Comparison of ENCODE assay signal across 2 cellular contexts in the genomic region with DNA sequence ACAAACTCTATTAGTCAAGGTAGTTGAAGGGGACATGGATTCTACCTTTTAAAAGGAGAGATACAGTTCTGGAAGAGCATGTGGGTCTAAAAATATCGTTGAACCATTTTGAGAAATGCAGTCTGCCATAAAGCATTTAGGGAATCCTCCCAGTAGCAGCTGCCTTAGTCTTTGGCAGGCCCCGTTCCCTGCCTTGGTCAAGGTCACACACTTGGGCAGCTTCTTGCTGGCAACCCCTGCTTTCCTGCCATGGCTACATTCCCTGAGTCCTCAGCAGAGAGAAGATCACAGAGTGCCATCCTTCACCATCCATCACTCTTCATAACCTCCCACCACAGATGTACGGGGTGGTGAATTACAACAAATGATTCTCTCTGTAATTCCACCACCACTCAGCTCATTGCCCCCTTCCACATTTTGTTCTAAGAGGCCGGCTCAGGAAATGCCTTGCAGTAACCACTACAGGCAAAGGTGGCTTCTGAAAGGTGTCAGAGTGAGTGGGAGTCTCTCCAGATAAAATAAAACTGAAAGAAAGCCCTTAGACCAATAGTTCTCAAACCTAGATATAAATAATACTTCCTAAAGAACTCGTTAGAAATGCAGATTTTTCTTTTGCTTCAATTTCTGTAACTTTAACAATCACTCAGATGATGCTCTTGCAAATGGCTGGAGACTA.
TF ChIP-seq lines count a peak whose summit lies in the region.

No MANE protein-coding gene starts in this region.

TF ChIP-seq in HepG2, 621 proteins besides CTCF, POLR2A, EP300 and RAD21:
- TF ChIP-seq ZNF83 (CRISPR knock-in tag; IDR thresholded peaks at IDR 0.05; ENCODE audit: borderline replicate concordance) = no peak
TF ChIP-seq in HepG2: peak in this region for 0.

TF ChIP-seq in GM12878, 131 proteins besides CTCF, POLR2A, EP300 and RAD21:
- TF ChIP-seq RUNX3 (IDR thresholded peaks at IDR 0.05; ENCODE audit: low read length) (peak; percentile 6; the same call in 1 of the 2 replicates), POLR2AphosphoS2 (IDR thresholded peaks at IDR 0.05; ENCODE audit: low read depth, low read length) (no peak)
